18 cellular contexts compared by ENCODE assay signal in genomic region chr4:158080354-158080753, GRCh38.
DNase-seq lines count a peak whose midpoint lies in the region; ATAC-seq, FAIRE-seq and TF ChIP-seq lines count a peak whose summit lies in the region.
"Had no signal": no experiment of that assay in that cellular context is flagged by ENCODE, and none has a peak within 500 bp of the region (broad histone marks: within the 10 kb centered on the region; RNA-seq: fewer than 3 reads in every experiment).

No MANE protein-coding gene starts in this region.

- peaks cover 9% of the 10 kb centered on the region for H3K4me1 ChIP-seq in left ventricle myocardium inferior
- H3K4me1 ChIP-seq in right atrium auricular region, result peaks cover 0 to 13% of the 10 kb centered on the region in 2 donors
- H3K4me1 ChIP-seq in endothelial cell of umbilical vein (ENCODE audit: control insufficient read depth, extremely low read depth, insufficient read depth, low read length), result no peaks in the 10 kb centered on the region
- peaks cover 12% of the 10 kb centered on the region for H3K4me1 ChIP-seq in muscle layer of colon (ENCODE audit: insufficient read depth, low read length)
- H3K4me1 ChIP-seq in uterus, result peaks cover 3 to 11% of the 10 kb centered on the region in 2 donors
- no peaks in the 10 kb centered on the region for H3K4me1 ChIP-seq in HepG2 (ENCODE audit: insufficient read depth, low read length)
- H3K4me1 ChIP-seq: HAP-1 had no signal

- CTCF ChIA-PET in endothelial cell of umbilical vein (lab: Charles Lee) (no interaction called here), HepG2 (lab: Yijun Ruan, JAX; ENCODE audit: low intra/inter-chr PET ratio, low total read pairs) (no interaction called here)

- intact Hi-C loops in left ventricle myocardium inferior (cut with micrococcal nuclease) (no loop called here), endothelial cell of umbilical vein (cut with micrococcal nuclease) (no loop called here), uterus (cut with DNase I; ENCODE audit: low total_unique reads) (no loop called here), HepG2 (cut with micrococcal nuclease; ENCODE audit: unreplicated experiment) (no loop called here)

- TF ChIP-seq EP300 in HepG2 (IDR thresholded peaks at IDR 0.05; ENCODE audit: low read depth in 2 of 2, low read length in 2 of 2) (no peak), HepG2 (CRISPR knock-in tag; IDR thresholded peaks at IDR 0.05; ENCODE audit: borderline replicate concordance) (no peak)

- BruUV-seq in endothelial cell of umbilical vein (replicated peaks; lab: Mats Ljungman, UMichigan) (no TSS peak), HepG2 (replicated peaks; lab: Mats Ljungman, UMichigan) (no TSS peak)

- TF ChIP-seq POLR2A in endothelial cell of umbilical vein (IDR thresholded peaks at IDR 0.05; ENCODE audit: low read depth, low read length) (no peak), uterus (IDR thresholded peaks at IDR 0.05) (no peak), HepG2 (IDR thresholded peaks at IDR 0.05; ENCODE audit: insufficient read depth in 1 of 2, low read depth in 2 of 2, low read length in 2 of 2) (no peak)

- H3K4me3 ChIP-seq in left ventricle myocardium inferior (no peak overlapping the region), right atrium auricular region (no peak overlapping the region), endothelial cell of umbilical vein (replicated peaks in 1 of 3; ENCODE audit: insufficient read depth in 1 of 3, low read depth in 1 of 3, low read length in 3 of 3) (no peak overlapping the region), muscle layer of colon (ENCODE audit: low read depth in 1 of 2, low read length in 2 of 2) (no peak overlapping the region), uterus (no peak overlapping the region), HepG2 (replicated peaks in 1 of 3; ENCODE audit: insufficient read depth in 1 of 3, low read depth in 2 of 3, low read length in 3 of 3) (no peak overlapping the region)
- H3K4me3 ChIP-seq: GM12878, HAP-1 had no signal

- peak overlapping the region; percentile 53 for H3K27ac ChIP-seq in left ventricle myocardium inferior (replicated peaks)
- H3K27ac ChIP-seq in right atrium auricular region, result peak overlapping the region in 1 of 2 donors; percentile 6
- no peak overlapping the region for H3K27ac ChIP-seq in endothelial cell of umbilical vein (ENCODE audit: insufficient read depth, low read depth, low read length)
- H3K27ac ChIP-seq in muscle layer of colon (ENCODE audit: low read depth, low read length), result peak overlapping the region; percentile 1
- peak overlapping the region; percentile 65 to 68 for H3K27ac ChIP-seq in uterus
- no peak overlapping the region for H3K27ac ChIP-seq in HepG2 (ENCODE audit: extremely low read length, insufficient read depth, low read length)

- no peaks in the 10 kb centered on the region for H3K36me3 ChIP-seq in left ventricle myocardium inferior
- no peaks in the 10 kb centered on the region for H3K36me3 ChIP-seq in right atrium auricular region
- no peaks in the 10 kb centered on the region for H3K36me3 ChIP-seq in endothelial cell of umbilical vein (ENCODE audit: control insufficient read depth in 2 of 2, extremely low read depth in 1 of 2, insufficient read depth in 2 of 2, low read length in 2 of 2)
- no peaks in the 10 kb centered on the region for H3K36me3 ChIP-seq in muscle layer of colon (ENCODE audit: insufficient read depth, low read length)
- H3K36me3 ChIP-seq in uterus, result no peaks in the 10 kb centered on the region
- H3K36me3 ChIP-seq in HepG2 (replicated peaks in 1 of 2; ENCODE audit: control insufficient read depth in 1 of 2, insufficient read depth in 2 of 2, low read length in 2 of 2), result no peaks in the 10 kb centered on the region
- H3K36me3 ChIP-seq: HAP-1 had no signal

- peaks cover 3% of the 10 kb centered on the region for H3K9me3 ChIP-seq in left ventricle myocardium inferior (replicated peaks)
- H3K9me3 ChIP-seq in right atrium auricular region, result no peaks in the 10 kb centered on the region
- H3K9me3 ChIP-seq in endothelial cell of umbilical vein (replicated peaks; ENCODE audit: control insufficient read depth, insufficient read depth, low read length), result no peaks in the 10 kb centered on the region
- no peaks in the 10 kb centered on the region for H3K9me3 ChIP-seq in muscle layer of colon (ENCODE audit: low read length)
- no peaks in the 10 kb centered on the region for H3K9me3 ChIP-seq in uterus
- no peaks in the 10 kb centered on the region for H3K9me3 ChIP-seq in HepG2 (ENCODE audit: low read length)
- H3K9me3 ChIP-seq: HAP-1 had no signal

- H4K20me1 ChIP-seq in endothelial cell of umbilical vein (replicated peaks; ENCODE audit: control insufficient read depth, extremely low read depth, insufficient read depth, low read length) (no peaks in the 10 kb centered on the region), HepG2 (ENCODE audit: insufficient read depth, low read length) (no peaks in the 10 kb centered on the region)

- no peak for TF ChIP-seq CTCF in left ventricle myocardium inferior (IDR thresholded peaks at IDR 0.05; ENCODE audit: borderline replicate concordance)
- TF ChIP-seq CTCF in right atrium auricular region (IDR thresholded peaks at IDR 0.05), result no peak
- TF ChIP-seq CTCF in endothelial cell of umbilical vein (IDR thresholded peaks at IDR 0.05; ENCODE audit: extremely low read depth in 1 of 2, insufficient read depth in 1 of 2, low read depth in 1 of 2, low read length in 2 of 2), result no peak
- no peak for TF ChIP-seq CTCF in uterus (IDR thresholded peaks at IDR 0.05)
- TF ChIP-seq CTCF in HepG2 (CRISPR knock-in tag; IDR thresholded peaks at IDR 0.05), result no peak

- no peaks in the 10 kb centered on the region for H3K9me1 ChIP-seq in endothelial cell of umbilical vein (replicated peaks; ENCODE audit: control insufficient read depth, extremely low read depth, insufficient read depth, low read length)

- H3K4me2 ChIP-seq in endothelial cell of umbilical vein (ENCODE audit: insufficient read depth, low read length), result no peak overlapping the region
- no peak overlapping the region for H3K4me2 ChIP-seq in HepG2 (ENCODE audit: low read depth, low read length)

- H3K27me3 ChIP-seq in left ventricle myocardium inferior (ENCODE audit: low read depth), result no peaks in the 10 kb centered on the region
- no peaks in the 10 kb centered on the region for H3K27me3 ChIP-seq in right atrium auricular region
- no peaks in the 10 kb centered on the region for H3K27me3 ChIP-seq in endothelial cell of umbilical vein (ENCODE audit: control insufficient read depth in 2 of 2, insufficient read depth in 2 of 2, low read length in 2 of 2)
- no peaks in the 10 kb centered on the region for H3K27me3 ChIP-seq in muscle layer of colon (ENCODE audit: control insufficient read depth in 1 of 2, insufficient read depth in 2 of 2, low read length in 2 of 2)
- no peaks in the 10 kb centered on the region for H3K27me3 ChIP-seq in uterus
- no peaks in the 10 kb centered on the region; a peak in 1 of 5 replicates for H3K27me3 ChIP-seq in HepG2 (ENCODE audit: control insufficient read depth in 1 of 2, insufficient read depth in 2 of 2, low read length in 2 of 2)

- peak overlapping the region; percentile 19 for H2AFZ ChIP-seq in endothelial cell of umbilical vein (ENCODE audit: low read depth, low read length)
- no peak overlapping the region for H2AFZ ChIP-seq in HepG2 (ENCODE audit: low read length)

- WGBS in HepG2 (ENCODE audit: low lambda C conversion rate), result 20% methylated on average over 3 of the region's 3 CpGs

- dilution Hi-C loops in endothelial cell of umbilical vein (cut with MboI; ENCODE audit: extremely low pct_ligation_motif_present, low sequenced_read_pairs), result no loop called here

- TF ChIP-seq RAD21 in HepG2 (CRISPR knock-in tag; IDR thresholded peaks at IDR 0.05), result no peak

- in situ Hi-C loops in HepG2 (cut with HindIII; ENCODE audit: extremely low pct_ligation_motif_present, low pct_unique_long_range_greater_than_20kb), result no loop called here

- ATAC-seq in HepG2, result no peak
- ATAC-seq in HG02970 (IDR thresholded peaks at IDR 0.05; ENCODE audit: low FRiP score, unreplicated experiment), result no peak
- ATAC-seq: GM12878 had no signal

- DNase-seq in left ventricle myocardium inferior, result no peak
- DNase-seq in right atrium auricular region (ENCODE audit: low spot score), result no peak
- no peak for DNase-seq in endothelial cell of umbilical vein (ENCODE audit: low read depth, low spot score)
- DNase-seq in uterus, result peak in 1 of 2 donors; percentile 48
- no peak for DNase-seq in NCI-H2227 treated with DMSO at 0.1 percent for 48 hours (lab: John Stamatoyannopoulos, UW)
- no peak for DNase-seq in HepG2 (ENCODE audit: low spot score)
- DNase-seq: 8988T; C1 segment of cervical spinal cord; Calu3; CD4-positive, alpha-beta T cell; DMS 273 treated with DMSO at 0.1 percent for 48 hours; HFFc6 had no signal

- FAIRE-seq in endothelial cell of umbilical vein (lab: Jason Lieb, UNC) (no peak), HepG2 (lab: Jason Lieb, UNC) (no peak)
- FAIRE-seq: GM12878, GM18507, H1 had no signal

- POLR2A ChIA-PET in endothelial cell of umbilical vein (lab: Charles Lee) (no interaction called here), HepG2 (lab: Yijun Ruan, JAX) (no interaction called here)

- H3K9ac ChIP-seq in endothelial cell of umbilical vein (replicated peaks; ENCODE audit: extremely low read depth, insufficient read depth, low read length) (no peak overlapping the region), muscle layer of colon (ENCODE audit: low read length) (no peak overlapping the region), HepG2 (ENCODE audit: insufficient read depth, low read depth, low read length) (no peak overlapping the region)

- H3K79me2 ChIP-seq in endothelial cell of umbilical vein (ENCODE audit: control insufficient read depth, insufficient read depth, low read length) (no peaks in the 10 kb centered on the region), HepG2 (ENCODE audit: insufficient read depth, low read length) (no peaks in the 10 kb centered on the region)

TF ChIP-seq in endothelial cell of umbilical vein, 7 proteins besides CTCF, POLR2A, EP300 and RAD21 (continues in another document):
- TF ChIP-seq EZH2 (IDR thresholded peaks at IDR 0.05; ENCODE audit: borderline replicate concordance, low read depth, low read length, severe bottlenecking) (no peak), POLR2AphosphoS5 (IDR thresholded peaks at IDR 0.05; ENCODE audit: insufficient read depth, low read depth, low read length) (no peak), FOS (IDR thresholded peaks at IDR 0.05; ENCODE audit: borderline replicate concordance, insufficient read depth, low read length) (no peak), JUN (IDR thresholded peaks at IDR 0.05; ENCODE audit: borderline replicate concordance, insufficient read depth, insufficient read length, low read depth) (no peak)

Comparison
In these comparisons a context has a peak if more than half of its experiments do, and no peak if none do; other contexts are left out.
1. H3K27ac ChIP-seq: peak in left ventricle myocardium inferior (single experiment), muscle layer of colon (single experiment) and uterus (2 of 2); none in endothelial cell of umbilical vein (single experiment) and HepG2 (single experiment).